ENCODE assay signal across 25 cellular contexts in the genomic region with DNA sequence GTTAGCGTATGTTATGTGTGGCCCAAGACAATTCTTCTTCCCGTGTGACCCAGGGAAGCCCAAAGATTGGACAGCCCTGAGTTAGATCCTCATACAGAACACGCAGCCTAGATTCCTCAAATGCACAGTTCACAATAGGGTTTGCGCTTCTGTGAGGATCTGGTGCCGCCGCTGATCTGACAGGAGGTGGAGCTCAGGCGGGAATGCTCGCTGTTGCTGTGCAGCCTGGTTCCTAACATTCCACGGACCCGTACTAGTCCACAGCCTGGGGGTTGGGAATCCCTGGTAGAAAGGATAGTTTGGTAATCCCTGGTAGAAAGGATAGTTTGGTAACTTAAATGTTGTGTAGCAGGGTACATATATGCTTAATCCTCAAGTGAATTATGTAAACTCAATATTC.
"Had no signal": no experiment of that assay in that cellular context is flagged by ENCODE, and none has a peak within 500 bp of the region (broad histone marks: within the 10 kb centered on the region; RNA-seq: fewer than 3 reads in every experiment).

No MANE protein-coding gene starts in this region.

- H3K4me3 ChIP-seq: heart left ventricle, left ventricle myocardium inferior, lung, sigmoid colon, spleen, tibial nerve, upper lobe of left lung, vagina had no signal

- DNase-seq: heart left ventricle; hypothalamus; immature natural killer cell; left ventricle myocardium inferior; mesendoderm; naive B cell; natural killer cell; nephron progenitor cell; nucleus accumbens; right cardiac atrium; sigmoid colon; small intestine; spleen; stimulated activated CD4-positive, alpha-beta T cell treated with anti-CD3 and anti-CD28 coated beads, Interleukin-4, amount 100 ng/mL, for 4 hours; stimulated activated CD8-positive, alpha-beta memory T cell treated with anti-CD3 and anti-CD28 coated beads, Interleukin-4, amount 100 ng/mL, for 48 hours; stimulated activated naive CD4-positive, alpha-beta T cell treated with Interleukin-2 at 50 U/mL for 16 hours; stimulated activated naive CD8-positive, alpha-beta T cell treated with anti-CD3 and anti-CD28 coated beads, Interleukin-15, amount 100 ng/mL, for 72 hours; substantia nigra; upper lobe of left lung had no signal

- H3K27me3 ChIP-seq: heart left ventricle, sigmoid colon, spleen, tibial nerve, upper lobe of left lung, vagina had no signal

- H3K36me3 ChIP-seq: left ventricle myocardium inferior, sigmoid colon, spleen, tibial nerve, upper lobe of left lung, vagina had no signal

- H2AFZ ChIP-seq: parathyroid adenoma had no signal

- H3K4me1 ChIP-seq: heart left ventricle, left ventricle myocardium inferior, sigmoid colon, tibial nerve, upper lobe of left lung, vagina had no signal

- ATAC-seq: heart left ventricle; natural killer cell; right cardiac atrium; stimulated activated memory B cell treated with anti-CD40 and anti-IgM and Interleukin-4, amounts not matched to agents 10 μg/mL and 1 μg/mL and 100 μg/mL, for 72 hours; stimulated activated naive CD8-positive, alpha-beta T cell treated with anti-CD3 and anti-CD28 coated beads, Interleukin-15, amount 100 ng/mL, for 72 hours had no signal

- H3K27ac ChIP-seq: heart left ventricle, left ventricle myocardium inferior, parathyroid adenoma, sigmoid colon, spleen, tibial nerve, upper lobe of left lung, vagina had no signal

- FAIRE-seq: islet of Langerhans, small intestine had no signal

- H3K9me3 ChIP-seq: heart left ventricle, left ventricle myocardium inferior, sigmoid colon, spleen, tibial nerve, upper lobe of left lung, vagina had no signal

- H3K9ac ChIP-seq: parathyroid adenoma had no signal
